8 cellular contexts compared by ENCODE assay signal in the genomic region with DNA sequence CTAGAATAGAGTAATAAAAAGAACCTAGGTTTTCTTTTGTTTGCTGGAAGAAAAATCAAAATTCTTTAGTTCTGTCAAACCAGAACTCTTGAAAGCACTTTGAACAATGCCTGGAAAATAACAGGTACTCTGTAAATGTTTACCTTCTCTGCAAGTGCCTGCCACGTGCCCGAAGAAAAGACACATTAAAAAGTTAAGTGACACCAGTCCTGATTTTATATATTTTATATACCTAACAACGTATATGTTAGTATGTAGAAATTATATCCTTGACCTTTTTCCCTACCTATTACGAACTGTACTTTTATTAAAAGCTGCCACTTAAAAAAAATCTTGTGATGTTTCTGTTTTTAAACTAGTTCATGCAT. TPM values are rescaled to one million over a fixed set of nuclear protein-coding genes. Genes with fewer than 3 reads are reported as not detected.
DNase-seq lines count a peak whose midpoint lies in the region; ATAC-seq and TF ChIP-seq lines count a peak whose summit lies in the region.

No MANE protein-coding gene starts in this region.

- peaks cover 0 to 3% of the 10 kb centered on the region in 2 donors for H3K27me3 Mint-ChIP-seq in CD8-positive, alpha-beta memory T cell

- no CpG with 5 or more reads among the region's 4 CpGs for WGBS in neuronal stem cell (ENCODE audit: extremely low coverage in 2 of 2, insufficient read length in 2 of 2, insufficient replicate concordance in 1 of 2), 2 donors

- no peak for TF ChIP-seq CTCF in Loucy (conservative IDR thresholded peaks at IDR 0.05; ENCODE audit: low read length)
- TF ChIP-seq CTCF in dorsolateral prefrontal cortex (IDR thresholded peaks at IDR 0.05 in 54 of 56, conservative IDR thresholded peaks at IDR 0.05 in 2 of 56; ENCODE audit: low read depth in 1 of 56, partially characterized antibody in 56 of 56) = no peak

- peak overlapping the region; percentile 99 for H3K27ac ChIP-seq in CD8-positive, alpha-beta memory T cell (ENCODE audit: low read depth, low read length)
- H3K27ac ChIP-seq in dorsolateral prefrontal cortex = peak overlapping the region in 53 of 59 donors; percentile 92 to 100 (median 98)
- no peak overlapping the region for H3K27ac ChIP-seq in neuronal stem cell (replicated peaks; ENCODE audit: low read length)

- no peak overlapping the region for H2BK5ac ChIP-seq in neuronal stem cell (ENCODE audit: low read length)

- intact Hi-C loops in dorsolateral prefrontal cortex (cut with DNase I) = loop anchor here (5.0 to 10.0 kb wide), 2 partner anchors 87 to 90 kb away; partner anchors contain the start of gene RAB21 (in 2 of the 2)

- in situ Hi-C loops in KBM-7 (cut with MboI; ENCODE audit: low pct_unique_long_range_greater_than_20kb, low sequenced_read_pairs) = no loop called here

- H3K79me2 ChIP-seq in Loucy (ENCODE audit: insufficient read depth, low read length) = peaks cover 58% of the 10 kb centered on the region

- H3K4me2 ChIP-seq in Loucy (ENCODE audit: low read depth, low read length, poor library complexity, severe bottlenecking) = peak overlapping the region; percentile 84
- no peak overlapping the region for H3K4me2 ChIP-seq in neuronal stem cell (ENCODE audit: insufficient read depth, low read length, poor library complexity, severe bottlenecking)

- no peaks in the 10 kb centered on the region for H3K9me3 Mint-ChIP-seq in CD8-positive, alpha-beta memory T cell

- no peak overlapping the region for H2BK120ac ChIP-seq in neuronal stem cell (ENCODE audit: low read depth, low read length)

- H3K79me1 ChIP-seq in neuronal stem cell (ENCODE audit: low read depth, low read length) = peaks cover 3% of the 10 kb centered on the region

- H3K14ac ChIP-seq in neuronal stem cell (ENCODE audit: low read length) = no peak overlapping the region

- no peak overlapping the region for H2BK12ac ChIP-seq in neuronal stem cell (ENCODE audit: low read length)

- H3K36me3 Mint-ChIP-seq in CD8-positive, alpha-beta memory T cell = peaks cover 0 to 34% (median 9%) of the 10 kb centered on the region in 3 donors

- no peak overlapping the region for H4K8ac ChIP-seq in neuronal stem cell (ENCODE audit: low read depth, low read length)

- H3K4me3 Mint-ChIP-seq in CD8-positive, alpha-beta memory T cell = peak overlapping the region; percentile 94 to 100 (median 99)

- no peak overlapping the region for H3K23ac ChIP-seq in neuronal stem cell (ENCODE audit: low read depth, low read length, poor library complexity)

- no peaks in the 10 kb centered on the region for H3K9me2 ChIP-seq in Loucy (replicated peaks; ENCODE audit: low read depth, low read length)

- no peak overlapping the region for H2AK5ac ChIP-seq in neuronal stem cell (ENCODE audit: low read depth, low read length)

- H4K20me1 ChIP-seq in Loucy (ENCODE audit: insufficient read depth, low read length, poor library complexity, severe bottlenecking) = peaks cover 33% of the 10 kb centered on the region

- H3K9ac ChIP-seq in Loucy (ENCODE audit: low read depth, low read length, poor library complexity, severe bottlenecking) (peak overlapping the region; percentile 91), neuronal stem cell (ENCODE audit: low read depth, low read length, poor library complexity) (no peak overlapping the region)

- peak overlapping the region; percentile 97 to 100 (median 100) for H3K27ac Mint-ChIP-seq in CD8-positive, alpha-beta memory T cell

- peaks cover 32% of the 10 kb centered on the region for H3K4me1 ChIP-seq in CD8-positive, alpha-beta memory T cell (ENCODE audit: insufficient read depth, low read length)
- H3K4me1 ChIP-seq in Loucy (ENCODE audit: insufficient read depth, low read length, poor library complexity, severe bottlenecking) = peaks cover 39% of the 10 kb centered on the region
- peaks cover 0 to 2% of the 10 kb centered on the region in 2 donors for H3K4me1 ChIP-seq in neuronal stem cell (ENCODE audit: control insufficient read depth in 2 of 2, insufficient read depth in 1 of 2, low read depth in 1 of 2, low read length in 2 of 2)

- peak overlapping the region; percentile 90 for H3K4me3 ChIP-seq in CD8-positive, alpha-beta memory T cell (ENCODE audit: low read length)
- H3K4me3 ChIP-seq in Loucy (ENCODE audit: low read length, poor library complexity, severe bottlenecking) (peak overlapping the region; percentile 80), dorsolateral prefrontal cortex (peak overlapping the region; percentile 59 to 99 (median 92)), neuronal stem cell (ENCODE audit: low read length in 2 of 2) (peak overlapping the region in 1 of 2 donors; percentile 88)

- H3K4ac ChIP-seq in neuronal stem cell (ENCODE audit: low read length) = no peak overlapping the region

- H4K91ac ChIP-seq in neuronal stem cell (ENCODE audit: low read depth, low read length, poor library complexity) = no peak overlapping the region

- H2AFZ ChIP-seq in Loucy (ENCODE audit: low read length) = no peak overlapping the region; the same call in 1 of the 2 replicates
- H2AFZ ChIP-seq in neuronal stem cell (ENCODE audit: low read length) = peak overlapping the region; percentile 93

- ATAC-seq in GM19324 (IDR thresholded peaks at IDR 0.05; ENCODE audit: low FRiP score, unreplicated experiment) = no peak

- H3K36me3 ChIP-seq in CD8-positive, alpha-beta memory T cell (ENCODE audit: insufficient read depth, low read length) = no peaks in the 10 kb centered on the region
- no peaks in the 10 kb centered on the region for H3K36me3 ChIP-seq in Loucy (ENCODE audit: insufficient read depth, low read length)
- peaks cover 0 to 29% of the 10 kb centered on the region in 2 donors for H3K36me3 ChIP-seq in neuronal stem cell (replicated peaks in 1 of 2; ENCODE audit: control insufficient read depth in 2 of 2, insufficient read depth in 2 of 2, low read length in 2 of 2)

- no peak for DNase-seq in CD8-positive, alpha-beta memory T cell
- no peak for DNase-seq in dorsolateral prefrontal cortex
- no peak for DNase-seq in neuronal stem cell (ENCODE audit: low spot score)
- DNase-seq in KBM-7 = no peak
- no peak for DNase-seq in NCI-H526 (lab: John Stamatoyannopoulos, UW)
- DNase-seq in NCI-H2171 (lab: John Stamatoyannopoulos, UW) = no peak

- CTCF ChIA-PET in CD8-positive, alpha-beta memory T cell (lab: Charles Lee) = interaction anchor here (1.9 to 3.7 kb wide), 3 partner anchors 20 to 89 kb away, joined by 5 to 34 read pairs (median 15); partner anchors contain the start of genes RAB21 and TMEM19

- no peaks in the 10 kb centered on the region for H3K9me3 ChIP-seq in CD8-positive, alpha-beta memory T cell (ENCODE audit: low read length)
- no peaks in the 10 kb centered on the region for H3K9me3 ChIP-seq in Loucy (ENCODE audit: insufficient read depth, low read depth, low read length)
- H3K9me3 ChIP-seq in neuronal stem cell (replicated peaks in 1 of 2; ENCODE audit: control insufficient read depth in 2 of 2, insufficient read depth in 1 of 2, low read depth in 1 of 2, low read length in 2 of 2) = no peaks in the 10 kb centered on the region

- no peaks in the 10 kb centered on the region for H3K27me3 ChIP-seq in CD8-positive, alpha-beta memory T cell (ENCODE audit: insufficient read depth, low read length, poor library complexity, severe bottlenecking)
- H3K27me3 ChIP-seq in Loucy (ENCODE audit: insufficient read depth, low read length, poor library complexity, severe bottlenecking) (no peaks in the 10 kb centered on the region), dorsolateral prefrontal cortex (no peaks in the 10 kb centered on the region), neuronal stem cell (ENCODE audit: control insufficient read depth in 3 of 3, insufficient read depth in 3 of 3, low read depth in 1 of 3, low read length in 3 of 3) (no peaks in the 10 kb centered on the region)

- POLR2A ChIA-PET in CD8-positive, alpha-beta memory T cell (lab: Charles Lee) = interaction anchor here (2.9 to 3.6 kb wide), 2 partner anchors 21 to 90 kb away, joined by 28 to 74 read pairs; partner anchors contain the start of genes RAB21 and TMEM19

- H2BK15ac ChIP-seq in neuronal stem cell (ENCODE audit: low read length) = no peak overlapping the region

- H3K4me1 Mint-ChIP-seq in CD8-positive, alpha-beta memory T cell = peaks cover 40 to 51% (median 46%) of the 10 kb centered on the region in 3 donors

- no peaks in the 10 kb centered on the region for H3F3A ChIP-seq in Loucy (ENCODE audit: low read depth)

- no peak overlapping the region for H3K18ac ChIP-seq in neuronal stem cell (ENCODE audit: low read length)

RNA-seq across cellular contexts. Expression of gene THAP2, which starts 1.0 kb away (rescaled TPM):
- total RNA-seq in CD8-positive, alpha-beta memory T cell = 1 to 10 TPM; 7.8 to 8.6 TPM
- polyA plus RNA-seq in CD8-positive, alpha-beta memory T cell = 5.2 TPM
- total RNA-seq in dorsolateral prefrontal cortex = 10 to 100 TPM in 94 of 120 experiments, 1 to 10 TPM in 26; 6.8 to 32.4 (median 12.8) TPM
- polyA plus RNA-seq in neuronal stem cell (2013, experiment 1 of 2) = 15.2 TPM
- polyA plus RNA-seq in neuronal stem cell (2013, experiment 2 of 2) = 15.2 TPM

RNA-seq across cellular contexts. Expression of gene ZFC3H1, which starts 1.4 kb away (rescaled TPM):
- 10 to 100 TPM; 37.5 to 42.6 TPM for total RNA-seq in CD8-positive, alpha-beta memory T cell
- polyA plus RNA-seq in CD8-positive, alpha-beta memory T cell = 27.9 TPM
- 100 to 1,000 TPM in 1 of 120 experiments, 10 to 100 TPM in 119; 49.7 to 102 (median 66.9) TPM for total RNA-seq in dorsolateral prefrontal cortex
- polyA plus RNA-seq in neuronal stem cell (2013, experiment 1 of 2) = 27.6 TPM
- polyA plus RNA-seq in neuronal stem cell (2013, experiment 2 of 2) = 28.0 TPM

RNA-seq across cellular contexts. Expression of gene TMEM19, which starts 20.8 kb away (rescaled TPM):
- total RNA-seq in CD8-positive, alpha-beta memory T cell = 10 to 100 TPM; 18.6 to 21.4 TPM
- polyA plus RNA-seq in CD8-positive, alpha-beta memory T cell = 33.6 TPM
- total RNA-seq in dorsolateral prefrontal cortex = 10 to 100 TPM; 15.3 to 39.6 (median 23.5) TPM
- 4.7 TPM for polyA plus RNA-seq in neuronal stem cell (2013, experiment 1 of 2)
- polyA plus RNA-seq in neuronal stem cell (2013, experiment 2 of 2) = 4.9 TPM
